Comparison of ENCODE assay signal across 20 cellular contexts in the genomic region with DNA sequence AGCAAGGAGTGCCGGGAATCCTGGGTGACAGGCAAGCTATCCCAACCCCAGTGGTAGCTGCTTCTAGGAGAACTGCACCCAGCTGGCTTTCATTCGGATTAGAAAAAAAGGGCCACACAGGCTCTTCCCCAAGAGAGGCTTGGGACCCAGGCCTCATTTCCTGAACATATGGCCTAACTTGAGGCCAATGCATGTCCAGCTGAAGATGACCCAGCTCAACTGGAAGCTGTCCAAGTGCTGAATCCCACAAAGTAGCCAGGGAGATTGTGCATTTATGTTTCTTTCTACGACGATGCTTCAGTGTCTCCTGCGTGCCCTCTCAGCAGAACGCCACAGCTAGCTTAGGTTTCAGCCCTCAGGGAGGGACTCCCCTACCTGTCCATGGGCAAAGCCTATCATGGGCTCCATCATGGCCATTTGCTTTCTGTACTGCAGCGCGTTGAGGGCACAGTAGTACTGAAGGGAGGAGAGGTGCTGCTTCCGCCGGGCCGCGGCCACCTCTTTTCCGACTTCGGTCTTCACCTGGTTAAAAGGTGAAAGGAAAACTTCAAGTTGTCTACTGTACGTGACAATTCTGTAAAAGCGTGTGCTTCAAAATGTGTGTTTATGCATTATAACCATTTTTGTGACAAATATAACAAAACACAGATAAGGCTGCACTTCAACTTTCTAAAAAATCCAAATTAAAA.
"Had no signal": no experiment of that assay in that cellular context is flagged by ENCODE, and none has a peak within 500 bp of the region (broad histone marks: within the 10 kb centered on the region; RNA-seq: fewer than 3 reads in every experiment).

No MANE protein-coding gene starts in this region.

- H3K27ac ChIP-seq: heart right ventricle, neutrophil, parathyroid adenoma, stomach had no signal

- H3K27me3 Mint-ChIP-seq: activated CD4-positive, alpha-beta memory T cell treated with anti-CD3 and anti-CD28 coated beads for 36 hours; activated CD4-positive, alpha-beta T cell treated with anti-CD3 and anti-CD28 coated beads for 36 hours; activated CD8-positive, alpha-beta memory T cell treated with anti-CD3 and anti-CD28 coated beads, Interleukin-2, amount 10 ng/mL, durations not matched to agents 7 days and 5 days; natural killer cell treated with Interleukin-12 subunit alpha and Interleukin-12 subunit beta and Interleukin-15 and Interleukin-18, amount 100 ng/mL, for 72 hours; type B pancreatic cell had no signal

- DNase-seq: activated CD4-positive, alpha-beta memory T cell treated with anti-CD3 and anti-CD28 coated beads for 36 hours; activated CD4-positive, alpha-beta T cell treated with anti-CD3 and anti-CD28 coated beads for 36 hours; activated CD8-positive, alpha-beta memory T cell treated with anti-CD3 and anti-CD28 coated beads, Interleukin-2, amount 10 ng/mL, durations not matched to agents 7 days and 5 days; activated naive CD4-positive, alpha-beta T cell treated with Interleukin-2 at 50 U/mL for 16 hours; central memory CD4-positive, alpha-beta T cell; cortex of kidney; heart right ventricle; immature natural killer cell; stimulated activated CD4-positive, alpha-beta T cell treated with anti-CD3 and anti-CD28 coated beads, Interleukin-4, amount 100 ng/mL, for 1 hour; stomach had no signal

- H3K9me3 Mint-ChIP-seq: activated CD4-positive, alpha-beta memory T cell treated with anti-CD3 and anti-CD28 coated beads for 36 hours; brain; immature natural killer cell; natural killer cell treated with Interleukin-12 subunit alpha and Interleukin-12 subunit beta and Interleukin-15 and Interleukin-18, amount 100 ng/mL, for 72 hours; stimulated activated effector memory CD8-positive, alpha-beta T cell treated with anti-CD3 and anti-CD28 coated beads, Interleukin-12 subunit alpha, Interleukin-12 subunit beta, amount 100 ng/mL, for 72 hours; type B pancreatic cell; WTC11 had no signal

- H3K27ac Mint-ChIP-seq: activated CD4-positive, alpha-beta memory T cell treated with anti-CD3 and anti-CD28 coated beads for 36 hours; activated CD4-positive, alpha-beta T cell treated with anti-CD3 and anti-CD28 coated beads for 36 hours; activated CD8-positive, alpha-beta memory T cell treated with anti-CD3 and anti-CD28 coated beads, Interleukin-2, amount 10 ng/mL, durations not matched to agents 7 days and 5 days; brain; immature natural killer cell; natural killer cell treated with Interleukin-12 subunit alpha and Interleukin-12 subunit beta and Interleukin-15 and Interleukin-18, amount 100 ng/mL, for 72 hours; stimulated activated effector memory CD8-positive, alpha-beta T cell treated with anti-CD3 and anti-CD28 coated beads, Interleukin-12 subunit alpha, Interleukin-12 subunit beta, amount 100 ng/mL, for 72 hours; type B pancreatic cell; WTC11 had no signal

- ATAC-seq: activated CD4-positive, alpha-beta T cell treated with anti-CD3 and anti-CD28 coated beads for 36 hours; activated CD8-positive, alpha-beta memory T cell treated with anti-CD3 and anti-CD28 coated beads, Interleukin-2, amount 10 ng/mL, durations not matched to agents 7 days and 5 days; heart right ventricle; natural killer cell treated with Interleukin-12 subunit alpha and Interleukin-12 subunit beta and Interleukin-15 and Interleukin-18, amount 100 ng/mL, for 72 hours; sciatic nerve; stimulated activated effector memory CD8-positive, alpha-beta T cell treated with anti-CD3 and anti-CD28 coated beads, Interleukin-12 subunit alpha, Interleukin-12 subunit beta, amount 100 ng/mL, for 72 hours; WTC11 had no signal

- H3K4me3 Mint-ChIP-seq: activated CD4-positive, alpha-beta memory T cell treated with anti-CD3 and anti-CD28 coated beads for 36 hours; activated CD4-positive, alpha-beta T cell treated with anti-CD3 and anti-CD28 coated beads for 36 hours; activated CD8-positive, alpha-beta memory T cell treated with anti-CD3 and anti-CD28 coated beads, Interleukin-2, amount 10 ng/mL, durations not matched to agents 7 days and 5 days; brain; immature natural killer cell; natural killer cell treated with Interleukin-12 subunit alpha and Interleukin-12 subunit beta and Interleukin-15 and Interleukin-18, amount 100 ng/mL, for 72 hours; stimulated activated effector memory CD8-positive, alpha-beta T cell treated with anti-CD3 and anti-CD28 coated beads, Interleukin-12 subunit alpha, Interleukin-12 subunit beta, amount 100 ng/mL, for 72 hours; type B pancreatic cell; WTC11 had no signal

- H3K4me1 Mint-ChIP-seq: activated CD8-positive, alpha-beta memory T cell treated with anti-CD3 and anti-CD28 coated beads, Interleukin-2, amount 10 ng/mL, durations not matched to agents 7 days and 5 days; immature natural killer cell; WTC11 had no signal

- H3K4me1 ChIP-seq: parathyroid adenoma had no signal

- H3K4me3 ChIP-seq: heart right ventricle, lung, smooth muscle cell, stomach had no signal

- H3K27me3 ChIP-seq: heart right ventricle, neutrophil, stomach had no signal

- H3K9me3 ChIP-seq: heart right ventricle, neutrophil, stomach had no signal
